Comparison of ENCODE assay signal across 19 cellular contexts in the genomic region with DNA sequence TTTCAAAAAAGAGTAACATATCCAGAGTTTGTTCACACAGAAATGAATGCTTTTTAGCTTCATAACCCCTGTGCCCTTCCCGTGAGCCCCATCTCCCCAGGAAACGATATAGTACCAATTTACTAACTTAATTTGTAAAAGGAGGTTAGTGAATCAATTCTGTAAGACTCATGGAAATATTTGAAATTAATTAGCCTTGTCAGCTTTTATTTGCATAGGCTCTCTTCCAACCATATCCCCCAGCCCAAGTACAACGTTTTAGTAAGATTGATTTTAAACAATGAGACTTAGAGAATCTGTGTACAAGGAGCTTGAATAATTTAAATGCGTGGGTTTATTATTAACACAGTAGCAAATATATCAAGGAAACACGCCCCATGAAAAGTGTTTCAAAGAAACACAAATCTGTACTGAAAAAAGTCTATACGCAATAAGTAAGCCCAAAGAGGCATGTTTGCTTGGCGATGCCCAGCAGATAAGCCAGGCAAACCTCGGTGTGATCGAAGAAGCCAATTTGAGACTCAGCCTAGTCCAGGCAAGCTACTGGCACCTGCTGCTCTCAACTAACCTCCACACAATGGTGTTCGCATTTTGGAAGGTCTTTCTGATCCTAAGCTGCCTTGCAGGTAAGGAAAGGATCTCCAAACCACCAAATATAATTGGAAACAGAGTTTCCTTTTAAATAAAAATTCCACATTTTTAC. TPM values are rescaled to one million over a fixed set of nuclear protein-coding genes. Genes with fewer than 3 reads are reported as not detected.
DNase-seq lines count a peak whose midpoint lies in the region; ATAC-seq and TF ChIP-seq lines count a peak whose summit lies in the region.
"Had no signal": no experiment of that assay in that cellular context is flagged by ENCODE, and none has a peak within 500 bp of the region (broad histone marks: within the 10 kb centered on the region; RNA-seq: fewer than 3 reads in every experiment).

A gene (plus strand): TSS at position 512 of the 703 bp plus-strand sequence. CDS start 66 bp downstream, at position 578.

- H3K27me3 Mint-ChIP-seq in CD4-positive, alpha-beta T cell: no peaks in the 10 kb centered on the region
- H3K27me3 Mint-ChIP-seq in T-helper 17 cell: no peaks in the 10 kb centered on the region
- H3K27me3 Mint-ChIP-seq: CD8-positive, alpha-beta memory T cell; IgD-negative memory B cell had no signal

- H3K27me3 ChIP-seq in CD4-positive, alpha-beta T cell (ENCODE audit: control insufficient read depth, insufficient read depth, low read length): no peaks in the 10 kb centered on the region
- peaks cover 0 to 14% (median 0%) of the 10 kb centered on the region in 3 donors for H3K27me3 ChIP-seq in stomach
- H3K27me3 ChIP-seq: SJCRH30 had no signal

- H3K36me3 ChIP-seq in stomach: no peaks in the 10 kb centered on the region
- H3K36me3 ChIP-seq: SJCRH30 had no signal

- H3K9me3 Mint-ChIP-seq in CD4-positive, alpha-beta T cell: no peaks in the 10 kb centered on the region
- H3K9me3 Mint-ChIP-seq: CD8-positive, alpha-beta memory T cell; IgD-negative memory B cell had no signal

- no peak for ATAC-seq in CD4-positive, alpha-beta T cell (ENCODE audit: poor library complexity)
- ATAC-seq in T-helper 17 cell (no peak), HG03097 (IDR thresholded peaks at IDR 0.05; ENCODE audit: low FRiP score, unreplicated experiment) (no peak), GM21528 (IDR thresholded peaks at IDR 0.05; ENCODE audit: low FRiP score, unreplicated experiment) (no peak)
- ATAC-seq: HCT116 had no signal

- peaks cover 8% of the 10 kb centered on the region for H3K36me3 Mint-ChIP-seq in CD4-positive, alpha-beta T cell (ENCODE audit: low read depth)
- H3K36me3 Mint-ChIP-seq in T-helper 17 cell (ENCODE audit: low read depth): peaks cover 3% of the 10 kb centered on the region
- H3K36me3 Mint-ChIP-seq: CD8-positive, alpha-beta memory T cell; IgD-negative memory B cell had no signal

- no peaks in the 10 kb centered on the region for H3K4me1 ChIP-seq in stomach
- H3K4me1 ChIP-seq: SJCRH30 had no signal

- no peak within 1 kb of the TSS for H3K4me3 Mint-ChIP-seq in CD4-positive, alpha-beta T cell
- no peak within 1 kb of the TSS for H3K4me3 Mint-ChIP-seq in T-helper 17 cell
- H3K4me3 Mint-ChIP-seq: CD8-positive, alpha-beta memory T cell; IgD-negative memory B cell had no signal

- POLR2A ChIA-PET in CD4-positive, alpha-beta T cell (lab: Charles Lee): no interaction called here

- TF ChIP-seq EP300 in stomach (IDR thresholded peaks at IDR 0.05): no peak

- peak within 1 kb of the TSS; percentile 27 for H3K27ac Mint-ChIP-seq in CD4-positive, alpha-beta T cell
- H3K27ac Mint-ChIP-seq in T-helper 17 cell: no peak within 1 kb of the TSS
- H3K27ac Mint-ChIP-seq: IgD-negative memory B cell had no signal

- H3K9me3 ChIP-seq in CD4-positive, alpha-beta T cell (ENCODE audit: control insufficient read depth, low read length): no peaks in the 10 kb centered on the region
- H3K9me3 ChIP-seq in T-helper 17 cell (ENCODE audit: control insufficient read depth, low read length, poor library complexity, severe bottlenecking) (no peaks in the 10 kb centered on the region), stomach (no peaks in the 10 kb centered on the region)
- H3K9me3 ChIP-seq: SJCRH30 had no signal

- H3K27ac ChIP-seq in CD4-positive, alpha-beta T cell (ENCODE audit: low read depth, low read length): no peak within 1 kb of the TSS
- peak within 1 kb of the TSS; percentile 54 to 76 (median 71) for H3K27ac ChIP-seq in stomach
- H3K27ac ChIP-seq: SJCRH30 had no signal

- TF ChIP-seq CTCF in CD4-positive, alpha-beta T cell (IDR thresholded peaks at IDR 0.05): no peak
- TF ChIP-seq CTCF in stomach (IDR thresholded peaks at IDR 0.05): no peak

- peaks cover 34% of the 10 kb centered on the region for H3K4me1 Mint-ChIP-seq in CD4-positive, alpha-beta T cell (ENCODE audit: low read depth)
- H3K4me1 Mint-ChIP-seq in T-helper 17 cell: peaks cover 21% of the 10 kb centered on the region
- H3K4me1 Mint-ChIP-seq: IgD-negative memory B cell had no signal

- H3K4me3 ChIP-seq in stomach: peak within 1 kb of the TSS; percentile 4 to 35 (median 30)
- H3K4me3 ChIP-seq: SJCRH30 had no signal

- 33 to 53% (median 40%) methylated on average over 10 of the region's 10 CpGs for WGBS in stomach, 5 donors

- intact Hi-C loops in CD4-positive, alpha-beta T cell (cut with DNase I, micrococcal nuclease): no loop called here
- intact Hi-C loops in stomach (cut with DNase I; ENCODE audit: low total_unique reads): no loop called here

- DNase-seq in CD4-positive, alpha-beta T cell: no peak
- no peak for DNase-seq in T-helper 17 cell
- DNase-seq in mucosa of gallbladder (ENCODE audit: low spot score): no peak
- DNase-seq in stomach: peak; percentile 71
- no peak for DNase-seq in activated gamma-delta T cell (lab: John Stamatoyannopoulos, UW)
- DNase-seq: CD8-positive, alpha-beta memory T cell; Karpas-422; MV-4-11; NCI-H1105 treated with DMSO at 0.1 percent for 48 hours; NCI-H2081; NCI-H2171 treated with DMSO at 0.1 percent for 48 hours; NCI-H524 treated with DMSO at 0.1 percent for 48 hours; NCI-H82; OCI-M1; SJCRH30 had no signal

- peak in 1 of 4 donors; percentile 26 for TF ChIP-seq POLR2A in stomach (IDR thresholded peaks at IDR 0.05)

- CTCF ChIA-PET in CD4-positive, alpha-beta T cell (lab: Charles Lee): interaction anchor here (0.9 to 1.7 kb wide), 2 partner anchors 14 to 24 kb away, joined by 3 read pairs; no protein-coding TSS in a partner anchor

RNA-seq across cellular contexts. Expression of the gene that starts here (rescaled TPM):
- 10 to 100 TPM; 12.5 to 14.9 TPM for total RNA-seq in CD4-positive, alpha-beta T cell
- total RNA-seq in T-helper 17 cell (10 to 100 TPM; 20.9 to 32.6 TPM), mucosa of gallbladder (56.9 TPM), stomach (100 to 1,000 TPM in 3 of 5 donors, 10 to 100 TPM in 1, under 1 TPM in 1; 0.58 to 402 (median 138) TPM)
- polyA plus RNA-seq in stomach: 100 to 1,000 TPM in 1 of 3 donors, 10 to 100 TPM in 2; 31.2 to 172 (median 60.2) TPM
